In the genomic region with DNA sequence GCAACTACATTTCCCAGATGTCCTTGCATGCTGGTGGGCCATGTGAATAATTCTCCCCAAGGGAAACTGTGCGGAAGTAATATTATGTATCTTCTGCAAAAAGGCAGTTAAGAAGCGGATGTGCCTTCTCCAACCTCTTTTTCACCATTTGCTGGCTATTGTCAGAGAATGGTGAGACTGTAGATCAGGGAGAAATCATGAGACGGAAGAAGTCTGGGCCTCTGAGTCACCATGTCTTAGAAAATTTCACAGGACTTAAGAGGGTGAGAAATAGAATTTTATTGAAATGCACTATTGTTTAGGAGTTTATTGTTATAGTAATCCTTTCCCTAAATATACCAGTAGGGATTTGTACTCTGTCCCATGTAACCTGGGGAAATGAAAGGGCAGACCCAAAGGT, we compare ENCODE assay signal across 1 cellular context.
TF ChIP-seq lines count a peak whose summit lies in the region.

No MANE protein-coding gene starts in this region.

TF ChIP-seq in K562, 482 proteins besides CTCF, POLR2A, EP300 and RAD21 (continued from another document):
- TF ChIP-seq, protein P1, sequence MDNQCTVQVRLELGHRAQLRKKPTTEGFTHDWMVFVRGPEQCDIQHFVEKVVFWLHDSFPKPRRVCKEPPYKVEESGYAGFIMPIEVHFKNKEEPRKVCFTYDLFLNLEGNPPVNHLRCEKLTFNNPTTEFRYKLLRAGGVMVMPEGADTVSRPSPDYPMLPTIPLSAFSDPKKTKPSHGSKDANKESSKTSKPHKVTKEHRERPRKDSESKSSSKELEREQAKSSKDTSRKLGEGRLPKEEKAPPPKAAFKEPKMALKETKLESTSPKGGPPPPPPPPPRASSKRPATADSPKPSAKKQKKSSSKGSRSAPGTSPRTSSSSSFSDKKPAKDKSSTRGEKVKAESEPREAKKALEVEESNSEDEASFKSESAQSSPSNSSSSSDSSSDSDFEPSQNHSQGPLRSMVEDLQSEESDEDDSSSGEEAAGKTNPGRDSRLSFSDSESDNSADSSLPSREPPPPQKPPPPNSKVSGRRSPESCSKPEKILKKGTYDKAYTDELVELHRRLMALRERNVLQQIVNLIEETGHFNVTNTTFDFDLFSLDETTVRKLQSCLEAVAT (IDR thresholded peaks at IDR 0.05) = no peak
- TF ChIP-seq, protein P2, sequence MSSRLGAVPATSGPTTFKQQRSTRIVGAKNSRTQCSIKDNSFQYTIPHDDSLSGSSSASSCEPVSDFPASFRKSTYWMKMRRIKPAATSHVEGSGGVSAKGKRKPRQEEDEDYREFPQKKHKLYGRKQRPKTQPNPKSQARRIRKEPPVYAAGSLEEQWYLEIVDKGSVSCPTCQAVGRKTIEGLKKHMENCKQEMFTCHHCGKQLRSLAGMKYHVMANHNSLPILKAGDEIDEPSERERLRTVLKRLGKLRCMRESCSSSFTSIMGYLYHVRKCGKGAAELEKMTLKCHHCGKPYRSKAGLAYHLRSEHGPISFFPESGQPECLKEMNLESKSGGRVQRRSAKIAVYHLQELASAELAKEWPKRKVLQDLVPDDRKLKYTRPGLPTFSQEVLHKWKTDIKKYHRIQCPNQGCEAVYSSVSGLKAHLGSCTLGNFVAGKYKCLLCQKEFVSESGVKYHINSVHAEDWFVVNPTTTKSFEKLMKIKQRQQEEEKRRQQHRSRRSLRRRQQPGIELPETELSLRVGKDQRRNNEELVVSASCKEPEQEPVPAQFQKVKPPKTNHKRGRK (tag; IDR thresholded peaks at IDR 0.05) = no peak
- TF ChIP-seq JUND (IDR thresholded peaks at IDR 0.05; ENCODE audit: borderline replicate concordance, low read depth, low read length) (no peak), JUND (tag; IDR thresholded peaks at IDR 0.05; ENCODE audit: borderline replicate concordance, low read depth, low read length) (no peak), SMARCC2 (IDR thresholded peaks at IDR 0.05; ENCODE audit: low read depth) (no peak), SP1 (CRISPR knock-in tag; IDR thresholded peaks at IDR 0.05) (no peak), SRSF7 (optimal IDR thresholded peaks at IDR 0.05; ENCODE audit: low read depth, low read length) (no peak), DPF2 (IDR thresholded peaks at IDR 0.05) (no peak), ZNF445 (CRISPR knock-in tag; IDR thresholded peaks at IDR 0.05; ENCODE audit: low read depth) (no peak), SMAD4 (CRISPR knock-in tag; conservative IDR thresholded peaks at IDR 0.05) (no peak), ARID2 (IDR thresholded peaks at IDR 0.05) (no peak), XRCC5 (IDR thresholded peaks at IDR 0.05; ENCODE audit: low read depth, low read length) (no peak), ZNF583 (CRISPR knock-in tag; IDR thresholded peaks at IDR 0.05) (no peak), TSC22D4 (tag; IDR thresholded peaks at IDR 0.05) (no peak), SUPT5H (IDR thresholded peaks at IDR 0.05) (no peak)
- TF ChIP-seq, protein P3, sequence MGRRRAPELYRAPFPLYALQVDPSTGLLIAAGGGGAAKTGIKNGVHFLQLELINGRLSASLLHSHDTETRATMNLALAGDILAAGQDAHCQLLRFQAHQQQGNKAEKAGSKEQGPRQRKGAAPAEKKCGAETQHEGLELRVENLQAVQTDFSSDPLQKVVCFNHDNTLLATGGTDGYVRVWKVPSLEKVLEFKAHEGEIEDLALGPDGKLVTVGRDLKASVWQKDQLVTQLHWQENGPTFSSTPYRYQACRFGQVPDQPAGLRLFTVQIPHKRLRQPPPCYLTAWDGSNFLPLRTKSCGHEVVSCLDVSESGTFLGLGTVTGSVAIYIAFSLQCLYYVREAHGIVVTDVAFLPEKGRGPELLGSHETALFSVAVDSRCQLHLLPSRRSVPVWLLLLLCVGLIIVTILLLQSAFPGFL (CRISPR knock-in tag; IDR thresholded peaks at IDR 0.05) = no peak
- TF ChIP-seq, protein P4, sequence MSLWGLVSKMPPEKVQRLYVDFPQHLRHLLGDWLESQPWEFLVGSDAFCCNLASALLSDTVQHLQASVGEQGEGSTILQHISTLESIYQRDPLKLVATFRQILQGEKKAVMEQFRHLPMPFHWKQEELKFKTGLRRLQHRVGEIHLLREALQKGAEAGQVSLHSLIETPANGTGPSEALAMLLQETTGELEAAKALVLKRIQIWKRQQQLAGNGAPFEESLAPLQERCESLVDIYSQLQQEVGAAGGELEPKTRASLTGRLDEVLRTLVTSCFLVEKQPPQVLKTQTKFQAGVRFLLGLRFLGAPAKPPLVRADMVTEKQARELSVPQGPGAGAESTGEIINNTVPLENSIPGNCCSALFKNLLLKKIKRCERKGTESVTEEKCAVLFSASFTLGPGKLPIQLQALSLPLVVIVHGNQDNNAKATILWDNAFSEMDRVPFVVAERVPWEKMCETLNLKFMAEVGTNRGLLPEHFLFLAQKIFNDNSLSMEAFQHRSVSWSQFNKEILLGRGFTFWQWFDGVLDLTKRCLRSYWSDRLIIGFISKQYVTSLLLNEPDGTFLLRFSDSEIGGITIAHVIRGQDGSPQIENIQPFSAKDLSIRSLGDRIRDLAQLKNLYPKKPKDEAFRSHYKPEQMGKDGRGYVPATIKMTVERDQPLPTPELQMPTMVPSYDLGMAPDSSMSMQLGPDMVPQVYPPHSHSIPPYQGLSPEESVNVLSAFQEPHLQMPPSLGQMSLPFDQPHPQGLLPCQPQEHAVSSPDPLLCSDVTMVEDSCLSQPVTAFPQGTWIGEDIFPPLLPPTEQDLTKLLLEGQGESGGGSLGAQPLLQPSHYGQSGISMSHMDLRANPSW (CRISPR knock-in tag; IDR thresholded peaks at IDR 0.05) = no peak
- TF ChIP-seq, protein P5, sequence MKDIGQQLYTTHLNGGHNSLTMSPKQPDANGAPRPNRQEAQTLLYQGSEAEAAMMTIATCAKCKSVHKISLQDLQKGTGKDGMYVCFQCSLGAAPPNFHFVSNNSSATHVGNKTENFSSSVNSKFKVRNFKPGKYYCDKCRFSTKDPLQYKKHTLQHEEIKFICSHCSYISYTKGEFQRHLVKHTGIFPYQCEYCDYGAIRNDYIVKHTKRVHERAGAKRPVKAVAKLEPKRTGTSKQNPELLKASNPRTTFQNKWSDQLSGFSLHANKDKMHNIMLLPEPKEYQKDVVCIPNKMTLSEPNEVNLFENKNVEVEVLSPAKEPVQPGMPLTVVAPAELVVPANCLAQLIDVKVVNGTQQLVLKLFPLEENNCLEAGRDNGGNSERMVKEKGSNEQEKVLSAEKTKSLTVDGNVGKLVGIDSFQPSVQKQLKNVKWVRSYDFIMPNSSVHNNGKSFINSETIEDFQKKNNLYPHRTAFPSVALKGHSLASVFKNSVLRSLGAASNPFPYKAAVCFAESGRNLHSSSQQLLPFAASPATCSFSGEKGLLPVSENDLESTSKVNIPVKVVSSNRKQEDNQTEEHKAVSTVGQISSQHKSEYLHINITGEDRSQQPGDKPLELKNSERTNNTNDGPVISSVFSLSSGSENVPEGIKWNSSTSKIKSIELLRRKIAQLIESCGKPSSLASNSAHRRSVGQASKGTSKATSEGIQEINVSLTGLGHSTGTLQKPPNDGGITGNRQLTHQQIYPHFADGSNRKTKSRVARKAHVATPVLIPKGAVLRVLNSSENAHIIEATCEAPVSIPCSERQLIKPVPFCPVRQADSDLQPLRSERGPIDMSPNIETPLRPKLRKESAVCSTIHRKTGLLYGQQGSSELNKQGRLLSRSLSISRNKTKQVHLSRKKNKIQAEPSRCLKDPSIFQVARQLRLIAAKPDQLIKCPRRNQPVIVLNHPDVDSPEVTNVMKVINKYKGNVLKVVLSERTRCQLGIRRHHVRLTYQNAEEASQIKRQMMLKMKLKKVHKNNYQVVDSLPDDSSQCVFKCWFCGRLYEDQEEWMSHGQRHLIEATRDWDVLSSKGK (CRISPR knock-in tag; IDR thresholded peaks at IDR 0.05) = no peak
- TF ChIP-seq, protein P6, sequence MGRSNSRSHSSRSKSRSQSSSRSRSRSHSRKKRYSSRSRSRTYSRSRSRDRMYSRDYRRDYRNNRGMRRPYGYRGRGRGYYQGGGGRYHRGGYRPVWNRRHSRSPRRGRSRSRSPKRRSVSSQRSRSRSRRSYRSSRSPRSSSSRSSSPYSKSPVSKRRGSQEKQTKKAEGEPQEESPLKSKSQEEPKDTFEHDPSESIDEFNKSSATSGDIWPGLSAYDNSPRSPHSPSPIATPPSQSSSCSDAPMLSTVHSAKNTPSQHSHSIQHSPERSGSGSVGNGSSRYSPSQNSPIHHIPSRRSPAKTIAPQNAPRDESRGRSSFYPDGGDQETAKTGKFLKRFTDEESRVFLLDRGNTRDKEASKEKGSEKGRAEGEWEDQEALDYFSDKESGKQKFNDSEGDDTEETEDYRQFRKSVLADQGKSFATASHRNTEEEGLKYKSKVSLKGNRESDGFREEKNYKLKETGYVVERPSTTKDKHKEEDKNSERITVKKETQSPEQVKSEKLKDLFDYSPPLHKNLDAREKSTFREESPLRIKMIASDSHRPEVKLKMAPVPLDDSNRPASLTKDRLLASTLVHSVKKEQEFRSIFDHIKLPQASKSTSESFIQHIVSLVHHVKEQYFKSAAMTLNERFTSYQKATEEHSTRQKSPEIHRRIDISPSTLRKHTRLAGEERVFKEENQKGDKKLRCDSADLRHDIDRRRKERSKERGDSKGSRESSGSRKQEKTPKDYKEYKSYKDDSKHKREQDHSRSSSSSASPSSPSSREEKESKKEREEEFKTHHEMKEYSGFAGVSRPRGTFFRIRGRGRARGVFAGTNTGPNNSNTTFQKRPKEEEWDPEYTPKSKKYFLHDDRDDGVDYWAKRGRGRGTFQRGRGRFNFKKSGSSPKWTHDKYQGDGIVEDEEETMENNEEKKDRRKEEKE (IDR thresholded peaks at IDR 0.05; ENCODE audit: borderline replicate concordance in 1 of 2, control insufficient read depth in 1 of 2, low read depth in 2 of 2, low read length in 1 of 2) = no peak
- TF ChIP-seq, protein P7, sequence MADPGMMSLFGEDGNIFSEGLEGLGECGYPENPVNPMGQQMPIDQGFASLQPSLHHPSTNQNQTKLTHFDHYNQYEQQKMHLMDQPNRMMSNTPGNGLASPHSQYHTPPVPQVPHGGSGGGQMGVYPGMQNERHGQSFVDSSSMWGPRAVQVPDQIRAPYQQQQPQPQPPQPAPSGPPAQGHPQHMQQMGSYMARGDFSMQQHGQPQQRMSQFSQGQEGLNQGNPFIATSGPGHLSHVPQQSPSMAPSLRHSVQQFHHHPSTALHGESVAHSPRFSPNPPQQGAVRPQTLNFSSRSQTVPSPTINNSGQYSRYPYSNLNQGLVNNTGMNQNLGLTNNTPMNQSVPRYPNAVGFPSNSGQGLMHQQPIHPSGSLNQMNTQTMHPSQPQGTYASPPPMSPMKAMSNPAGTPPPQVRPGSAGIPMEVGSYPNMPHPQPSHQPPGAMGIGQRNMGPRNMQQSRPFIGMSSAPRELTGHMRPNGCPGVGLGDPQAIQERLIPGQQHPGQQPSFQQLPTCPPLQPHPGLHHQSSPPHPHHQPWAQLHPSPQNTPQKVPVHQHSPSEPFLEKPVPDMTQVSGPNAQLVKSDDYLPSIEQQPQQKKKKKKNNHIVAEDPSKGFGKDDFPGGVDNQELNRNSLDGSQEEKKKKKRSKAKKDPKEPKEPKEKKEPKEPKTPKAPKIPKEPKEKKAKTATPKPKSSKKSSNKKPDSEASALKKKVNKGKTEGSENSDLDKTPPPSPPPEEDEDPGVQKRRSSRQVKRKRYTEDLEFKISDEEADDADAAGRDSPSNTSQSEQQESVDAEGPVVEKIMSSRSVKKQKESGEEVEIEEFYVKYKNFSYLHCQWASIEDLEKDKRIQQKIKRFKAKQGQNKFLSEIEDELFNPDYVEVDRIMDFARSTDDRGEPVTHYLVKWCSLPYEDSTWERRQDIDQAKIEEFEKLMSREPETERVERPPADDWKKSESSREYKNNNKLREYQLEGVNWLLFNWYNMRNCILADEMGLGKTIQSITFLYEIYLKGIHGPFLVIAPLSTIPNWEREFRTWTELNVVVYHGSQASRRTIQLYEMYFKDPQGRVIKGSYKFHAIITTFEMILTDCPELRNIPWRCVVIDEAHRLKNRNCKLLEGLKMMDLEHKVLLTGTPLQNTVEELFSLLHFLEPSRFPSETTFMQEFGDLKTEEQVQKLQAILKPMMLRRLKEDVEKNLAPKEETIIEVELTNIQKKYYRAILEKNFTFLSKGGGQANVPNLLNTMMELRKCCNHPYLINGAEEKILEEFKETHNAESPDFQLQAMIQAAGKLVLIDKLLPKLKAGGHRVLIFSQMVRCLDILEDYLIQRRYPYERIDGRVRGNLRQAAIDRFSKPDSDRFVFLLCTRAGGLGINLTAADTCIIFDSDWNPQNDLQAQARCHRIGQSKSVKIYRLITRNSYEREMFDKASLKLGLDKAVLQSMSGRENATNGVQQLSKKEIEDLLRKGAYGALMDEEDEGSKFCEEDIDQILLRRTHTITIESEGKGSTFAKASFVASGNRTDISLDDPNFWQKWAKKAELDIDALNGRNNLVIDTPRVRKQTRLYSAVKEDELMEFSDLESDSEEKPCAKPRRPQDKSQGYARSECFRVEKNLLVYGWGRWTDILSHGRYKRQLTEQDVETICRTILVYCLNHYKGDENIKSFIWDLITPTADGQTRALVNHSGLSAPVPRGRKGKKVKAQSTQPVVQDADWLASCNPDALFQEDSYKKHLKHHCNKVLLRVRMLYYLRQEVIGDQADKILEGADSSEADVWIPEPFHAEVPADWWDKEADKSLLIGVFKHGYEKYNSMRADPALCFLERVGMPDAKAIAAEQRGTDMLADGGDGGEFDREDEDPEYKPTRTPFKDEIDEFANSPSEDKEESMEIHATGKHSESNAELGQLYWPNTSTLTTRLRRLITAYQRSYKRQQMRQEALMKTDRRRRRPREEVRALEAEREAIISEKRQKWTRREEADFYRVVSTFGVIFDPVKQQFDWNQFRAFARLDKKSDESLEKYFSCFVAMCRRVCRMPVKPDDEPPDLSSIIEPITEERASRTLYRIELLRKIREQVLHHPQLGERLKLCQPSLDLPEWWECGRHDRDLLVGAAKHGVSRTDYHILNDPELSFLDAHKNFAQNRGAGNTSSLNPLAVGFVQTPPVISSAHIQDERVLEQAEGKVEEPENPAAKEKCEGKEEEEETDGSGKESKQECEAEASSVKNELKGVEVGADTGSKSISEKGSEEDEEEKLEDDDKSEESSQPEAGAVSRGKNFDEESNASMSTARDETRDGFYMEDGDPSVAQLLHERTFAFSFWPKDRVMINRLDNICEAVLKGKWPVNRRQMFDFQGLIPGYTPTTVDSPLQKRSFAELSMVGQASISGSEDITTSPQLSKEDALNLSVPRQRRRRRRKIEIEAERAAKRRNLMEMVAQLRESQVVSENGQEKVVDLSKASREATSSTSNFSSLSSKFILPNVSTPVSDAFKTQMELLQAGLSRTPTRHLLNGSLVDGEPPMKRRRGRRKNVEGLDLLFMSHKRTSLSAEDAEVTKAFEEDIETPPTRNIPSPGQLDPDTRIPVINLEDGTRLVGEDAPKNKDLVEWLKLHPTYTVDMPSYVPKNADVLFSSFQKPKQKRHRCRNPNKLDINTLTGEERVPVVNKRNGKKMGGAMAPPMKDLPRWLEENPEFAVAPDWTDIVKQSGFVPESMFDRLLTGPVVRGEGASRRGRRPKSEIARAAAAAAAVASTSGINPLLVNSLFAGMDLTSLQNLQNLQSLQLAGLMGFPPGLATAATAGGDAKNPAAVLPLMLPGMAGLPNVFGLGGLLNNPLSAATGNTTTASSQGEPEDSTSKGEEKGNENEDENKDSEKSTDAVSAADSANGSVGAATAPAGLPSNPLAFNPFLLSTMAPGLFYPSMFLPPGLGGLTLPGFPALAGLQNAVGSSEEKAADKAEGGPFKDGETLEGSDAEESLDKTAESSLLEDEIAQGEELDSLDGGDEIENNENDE (IDR thresholded peaks at IDR 0.05; ENCODE audit: low read depth, low read length) = no peak
